Comparison of ENCODE assay signal across 1 cellular context in the genomic region with DNA sequence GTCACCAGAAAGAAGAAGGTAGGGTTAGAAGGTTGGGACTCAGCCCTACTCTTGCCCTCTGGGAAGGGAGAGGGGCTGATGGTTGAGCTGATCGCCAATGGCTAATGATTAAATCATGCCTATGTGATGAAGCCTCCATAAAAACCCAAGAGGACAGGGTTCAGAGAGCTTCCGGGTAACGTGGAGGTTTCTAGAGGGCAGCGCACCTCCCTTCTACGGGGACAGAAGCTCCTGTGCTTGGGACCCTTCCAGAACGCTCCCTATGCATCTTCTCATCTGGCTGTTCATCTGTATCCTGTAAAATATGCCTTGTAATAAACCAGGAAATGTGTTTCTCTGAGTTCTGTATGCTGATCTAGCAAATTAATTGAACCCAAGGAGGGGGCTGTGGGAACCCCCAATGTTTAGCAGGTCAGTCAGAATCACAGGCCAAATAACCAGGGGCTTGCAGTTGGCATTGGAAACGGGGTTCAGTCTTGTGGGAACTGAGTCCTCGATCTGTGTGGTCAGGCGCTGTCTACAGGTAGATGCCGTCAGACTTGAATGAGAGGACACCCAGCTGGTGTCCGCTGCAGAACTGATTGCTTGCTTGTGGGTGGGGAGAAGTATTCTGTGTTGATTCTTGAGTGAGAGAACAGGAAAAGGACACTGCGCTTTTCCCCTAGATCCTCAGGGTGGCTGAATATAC.
A peak's percentile ranks its signal among the peaks of the same experiment; 100 is the strongest.
TF ChIP-seq lines count a peak whose summit lies in the region.

No MANE protein-coding gene starts in this region.

TF ChIP-seq in A549, 52 proteins besides CTCF, POLR2A, EP300 and RAD21:
- TF ChIP-seq HDAC2 (IDR thresholded peaks at IDR 0.05): no peak
- TF ChIP-seq MYC (IDR thresholded peaks at IDR 0.05; ENCODE audit: borderline replicate concordance, low read length): no peak
- peak; percentile 42 for TF ChIP-seq MAFK (IDR thresholded peaks at IDR 0.05; ENCODE audit: partially characterized antibody)
